ENCODE assay signal across 8 cellular contexts in genomic region chr1:109643385-109644230, GRCh38. TPM values are rescaled to one million over a fixed set of nuclear protein-coding genes. Genes with fewer than 3 reads are reported as not detected.
DNase-seq lines count a peak whose midpoint lies in the region; ATAC-seq and TF ChIP-seq lines count a peak whose summit lies in the region.

No MANE protein-coding gene starts in this region.

- intact Hi-C loops in heart left ventricle (cut with DNase I) (loop anchor here (1.0 to 10.0 kb wide), 8 partner anchors 44 to 344 kb away; partner anchors contain the start of genes AHCYL1 (in 8 of the 10), GNAI3 (in 5 of the 10) and GSTM1 (in 3 of the 10)), sciatic nerve (cut with DNase I) (loop anchor here (5.0 kb wide), 1 partner anchor 129 kb away; no protein-coding TSS in a partner anchor)

- no peaks in the 10 kb centered on the region for H3K27me3 ChIP-seq in SK-N-SH (ENCODE audit: insufficient read depth)
- H3K27me3 ChIP-seq in heart left ventricle = no peaks in the 10 kb centered on the region

- no peak for TF ChIP-seq EP300 in SK-N-SH (IDR thresholded peaks at IDR 0.05; ENCODE audit: borderline replicate concordance in 1 of 2, low read depth in 1 of 2, low read length in 1 of 2)

- ATAC-seq in GM21825 (IDR thresholded peaks at IDR 0.05; ENCODE audit: unreplicated experiment) (peak; percentile 86), heart left ventricle (peak; percentile 84 to 93 (median 88)), sciatic nerve (peak; percentile 80)

- TF ChIP-seq CTCF in SK-N-SH (IDR thresholded peaks at IDR 0.05) (peak; percentile 70), heart left ventricle (IDR thresholded peaks at IDR 0.05) (peak; percentile 75 to 92 (median 84))

- H3K9me3 ChIP-seq in SK-N-SH (no peaks in the 10 kb centered on the region), heart left ventricle (peaks cover 0 to 5% (median 0%) of the 10 kb centered on the region in 12 donors)

- no peak overlapping the region for H3K4me2 ChIP-seq in SK-N-SH

- H2AFZ ChIP-seq in SK-N-SH (ENCODE audit: low read depth) = no peak overlapping the region

- peak overlapping the region in 1 of 2 experiments; percentile 29; a peak in 1 of 4 replicates for H3K27ac ChIP-seq in SK-N-SH (ENCODE audit: low read depth in 2 of 2, low read length in 1 of 2)
- peak overlapping the region in 1 of 12 donors; percentile 25 for H3K27ac ChIP-seq in heart left ventricle

- no peaks in the 10 kb centered on the region for H4K20me1 ChIP-seq in SK-N-SH (ENCODE audit: insufficient read depth)

- WGBS in SK-N-SH (ENCODE audit: low lambda C conversion rate) = 83% methylated on average over 21 of the region's 32 CpGs
- WGBS in heart left ventricle, 4 donors = 37 to 48% (median 40%) methylated on average over 24 to 32 of the region's 32 CpGs

- peak; percentile 89 for DNase-seq in Daoy (ENCODE audit: low read depth)
- peak; percentile 66 for DNase-seq in KG1 (lab: John Stamatoyannopoulos, UW)
- peak; percentile 49 for DNase-seq in SK-N-SH
- peak; percentile 82 to 91 (median 88) for DNase-seq in activated naive CD4-positive, alpha-beta T cell (lab: John Stamatoyannopoulos, UW)
- DNase-seq in heart left ventricle = peak; percentile 78 to 93 (median 85)
- DNase-seq in sciatic nerve (ENCODE audit: low spot score) = peak; percentile 92
- DNase-seq in 8988T = no peak

- POLR2A ChIA-PET in SK-N-SH (lab: Yijun Ruan, JAX) = interaction anchor here (1.2 kb wide), 1 partner anchor 8 kb away, joined by 3 read pairs; no protein-coding TSS in a partner anchor

- TF ChIP-seq RAD21 in SK-N-SH (IDR thresholded peaks at IDR 0.05; ENCODE audit: low read length) = peak; percentile 43

- H3K79me2 ChIP-seq in SK-N-SH (ENCODE audit: insufficient read depth) = no peaks in the 10 kb centered on the region

- H3K9ac ChIP-seq in SK-N-SH = no peak overlapping the region

- no peak for TF ChIP-seq POLR2A in heart left ventricle (IDR thresholded peaks at IDR 0.05)

- H3K4me1 ChIP-seq in SK-N-SH (ENCODE audit: control insufficient read depth in 1 of 2, insufficient read depth in 2 of 2, low read depth in 1 of 2, low read length in 1 of 2) (peaks cover 0 to 41% of the 10 kb centered on the region in 2 experiments; a peak in 2 of 4 replicates), heart left ventricle (peaks cover 0 to 12% (median 7%) of the 10 kb centered on the region in 12 donors)

- H3K9me2 ChIP-seq in SK-N-SH = no peaks in the 10 kb centered on the region

- no peaks in the 10 kb centered on the region for H3K36me3 ChIP-seq in SK-N-SH (replicated peaks in 1 of 2; ENCODE audit: control insufficient read depth in 1 of 2, insufficient read depth in 2 of 2, low read length in 1 of 2)
- H3K36me3 ChIP-seq in heart left ventricle = no peaks in the 10 kb centered on the region

- CTCF ChIA-PET in SK-N-SH (lab: Yijun Ruan, JAX) = interaction anchor here (1.0 to 11.4 kb wide), 7 partner anchors 16 to 341 kb away, joined by 3 to 297 read pairs (median 5); partner anchors contain the start of genes AHCYL1, GNAI3 and GPR61

- H3K4me3 ChIP-seq in SK-N-SH (ENCODE audit: low read depth in 2 of 2, low read length in 1 of 2) = no peak overlapping the region
- H3K4me3 ChIP-seq in heart left ventricle = no peak overlapping the region

- H3F3A ChIP-seq in SK-N-SH (replicated peaks; ENCODE audit: insufficient read depth) = peaks cover 4% of the 10 kb centered on the region

TF ChIP-seq in SK-N-SH, 30 proteins besides CTCF, POLR2A, EP300 and RAD21:
- TF ChIP-seq EZH2phosphoT487 (IDR thresholded peaks at IDR 0.05; ENCODE audit: borderline replicate concordance, low read depth) (no peak), SMC3 (IDR thresholded peaks at IDR 0.05; ENCODE audit: low read depth, low read length) (peak; percentile 44)

RNA-seq across cellular contexts. Expression of gene GSTM4, which starts 12.3 kb away (rescaled TPM):
- 34.9 and 42.0 TPM in 2 replicates for total RNA-seq in Daoy (2014; rRNA removed; shearing (Covaris generic))
- polyA plus RNA-seq in SK-N-SH (2012; rRNA removed) (34.2 and 36.1 TPM in 2 replicates), heart left ventricle (10 to 100 TPM; 21.7 to 42.1 TPM)
- polyA plus RNA-seq in SK-N-SH (2012; cell fraction: cytosol; rRNA removed) = 25.0 and 27.9 TPM in 2 replicates
- polyA plus RNA-seq in SK-N-SH (2012; cell fraction: nucleus; rRNA removed) = 35.2 and 36.6 TPM in 2 replicates
- total RNA-seq in heart left ventricle (10 to 100 TPM; 29.2 to 48.4 (median 44.5) TPM), sciatic nerve (36.7 TPM)

RNA-seq across cellular contexts. Expression of gene AMPD2, which starts 24.0 kb away (rescaled TPM):
- total RNA-seq in Daoy (2014; rRNA removed; shearing (Covaris generic)) = 121 and 135 TPM in 2 replicates
- polyA plus RNA-seq in SK-N-SH (2012; rRNA removed) (59.1 and 63.7 TPM in 2 replicates), heart left ventricle (10 to 100 TPM in 1 of 2 donors, 1 to 10 TPM in 1; 7.4 to 17.1 TPM)
- 14.5 and 22.9 TPM in 2 replicates for polyA plus RNA-seq in SK-N-SH (2012; cell fraction: cytosol; rRNA removed)
- 359 and 387 TPM in 2 replicates for polyA plus RNA-seq in SK-N-SH (2012; cell fraction: nucleus; rRNA removed)
- total RNA-seq in heart left ventricle (10 to 100 TPM in 5 of 9 donors, 1 to 10 TPM in 4; 7.5 to 29.9 (median 10.0) TPM), sciatic nerve (49.5 TPM)

RNA-seq across cellular contexts. Expression of gene GNAT2, which starts 24.2 kb away (rescaled TPM):
- 0.11 and 4.8 TPM in 2 replicates for total RNA-seq in Daoy (2014; rRNA removed; shearing (Covaris generic))
- polyA plus RNA-seq in SK-N-SH (2012; rRNA removed) = 0.16 TPM in 2 replicates
- 0.14 and 0.18 TPM in 2 replicates for polyA plus RNA-seq in SK-N-SH (2012; cell fraction: cytosol; rRNA removed)
- 0.04 and 0.19 TPM in 2 replicates for polyA plus RNA-seq in SK-N-SH (2012; cell fraction: nucleus; rRNA removed)
- total RNA-seq in heart left ventricle = not detected
- polyA plus RNA-seq in heart left ventricle = not detected
- total RNA-seq in sciatic nerve = not detected

RNA-seq across cellular contexts. Expression of gene GSTM2, which starts 24.2 kb away (rescaled TPM):
- 0.42 and 1.0 TPM in 2 replicates for total RNA-seq in Daoy (2014; rRNA removed; shearing (Covaris generic))
- 70.2 and 97.6 TPM in 2 replicates for polyA plus RNA-seq in SK-N-SH (2012; rRNA removed)
- polyA plus RNA-seq in SK-N-SH (2012; cell fraction: cytosol; rRNA removed) = 23.0 and 24.2 TPM in 2 replicates
- polyA plus RNA-seq in SK-N-SH (2012; cell fraction: nucleus; rRNA removed) = 693 and 732 TPM in 2 replicates
- total RNA-seq in heart left ventricle = 10 to 100 TPM; 41.8 to 86.2 (median 62.3) TPM
- polyA plus RNA-seq in heart left ventricle = 100 to 1,000 TPM in 1 of 2 donors, 10 to 100 TPM in 1; 20.5 to 101 TPM
- 194 TPM for total RNA-seq in sciatic nerve

RNA-seq across cellular contexts. Expression of gene GSTM1, which starts 44.0 kb away (rescaled TPM):
- total RNA-seq in Daoy (2014; rRNA removed; shearing (Covaris generic)) = 3.2 and 5.4 TPM in 2 replicates
- not detected in 2 replicates for polyA plus RNA-seq in SK-N-SH (2012; rRNA removed)
- 0.03 TPM in 2 replicates for polyA plus RNA-seq in SK-N-SH (2012; cell fraction: cytosol; rRNA removed)
- 0.14 and 0.17 TPM in 2 replicates for polyA plus RNA-seq in SK-N-SH (2012; cell fraction: nucleus; rRNA removed)
- 10 to 100 TPM in 5 of 9 donors, not detected in 4; 17.9 to 60.0 (median 26.8) TPM for total RNA-seq in heart left ventricle
- 10 to 100 TPM in 1 of 2 donors, under 1 TPM in 1; 0.10 to 39.5 TPM for polyA plus RNA-seq in heart left ventricle
- 91.5 TPM for total RNA-seq in sciatic nerve
